ENCODE assay signal across 8 cellular contexts in genomic region chr19:14081797-14082674, GRCh38. TPM values are rescaled to one million over a fixed set of nuclear protein-coding genes. Genes with fewer than 3 reads are reported as not detected.
A peak's percentile ranks its signal among the peaks of the same experiment; 100 is the strongest.
DNase-seq lines count a peak whose midpoint lies in the region; ATAC-seq and TF ChIP-seq lines count a peak whose summit lies in the region.

No MANE protein-coding gene starts in this region.

- no peaks in the 10 kb centered on the region for H3K9me3 ChIP-seq in parathyroid adenoma (ENCODE audit: control insufficient read depth, low read length)

- DNase-seq in activated CD4-positive, alpha-beta T cell treated with anti-CD3 and anti-CD28 coated beads, Interleukin-2, amount 10 ng/mL, durations not matched to agents 24 days and 14 days: peak; percentile 78
- no peak for DNase-seq in fibroblast of pulmonary artery (ENCODE audit: low read depth)
- no peak for DNase-seq in HCEC 1CT

- peaks cover 19% of the 10 kb centered on the region for H3K4me1 Mint-ChIP-seq in activated CD4-positive, alpha-beta T cell treated with anti-CD3 and anti-CD28 coated beads, Interleukin-2, amount 10 ng/mL, durations not matched to agents 24 days and 14 days

- no peaks in the 10 kb centered on the region for H3K27me3 ChIP-seq in parathyroid adenoma (ENCODE audit: control insufficient read depth, insufficient read depth, low read length)

- peaks cover 6% of the 10 kb centered on the region for H3K79me2 ChIP-seq in parathyroid adenoma

- no peaks in the 10 kb centered on the region for H3K9me3 Mint-ChIP-seq in activated CD4-positive, alpha-beta T cell treated with anti-CD3 and anti-CD28 coated beads, Interleukin-2, amount 10 ng/mL, durations not matched to agents 24 days and 14 days

- H3K9ac ChIP-seq in parathyroid adenoma: peak overlapping the region; percentile 54

- TF ChIP-seq POLR2A in GM18505 (IDR thresholded peaks at IDR 0.05; ENCODE audit: borderline replicate concordance, extremely low read depth, insufficient read depth, insufficient read length): no peak

- peak overlapping the region; percentile 96 for H3K4me3 Mint-ChIP-seq in activated CD4-positive, alpha-beta T cell treated with anti-CD3 and anti-CD28 coated beads, Interleukin-2, amount 10 ng/mL, durations not matched to agents 24 days and 14 days

- peaks cover 9% of the 10 kb centered on the region for H3K36me3 Mint-ChIP-seq in activated CD4-positive, alpha-beta T cell treated with anti-CD3 and anti-CD28 coated beads, Interleukin-2, amount 10 ng/mL, durations not matched to agents 24 days and 14 days (ENCODE audit: low read depth)

- H3K36me3 ChIP-seq in parathyroid adenoma (ENCODE audit: control insufficient read depth, insufficient read depth, low read length): no peaks in the 10 kb centered on the region

- H3K4me2 ChIP-seq in parathyroid adenoma (ENCODE audit: low read length): peak overlapping the region; percentile 99

- no peaks in the 10 kb centered on the region for H3K27me3 Mint-ChIP-seq in activated CD4-positive, alpha-beta T cell treated with anti-CD3 and anti-CD28 coated beads, Interleukin-2, amount 10 ng/mL, durations not matched to agents 24 days and 14 days

- intact Hi-C loops in activated CD4-positive, alpha-beta T cell treated with anti-CD3 and anti-CD28 coated beads, Interleukin-2, amount 10 ng/mL, durations not matched to agents 24 days and 14 days (cut with micrococcal nuclease): loop anchor here (1.0 to 5.0 kb wide), 6 partner anchors 9 to 931 kb away; partner anchors contain the start of genes ASF1B, DCAF15, IER2 and RFX1

- H3K4me1 ChIP-seq in parathyroid adenoma: peaks cover 5% of the 10 kb centered on the region

- H3K27ac ChIP-seq in parathyroid adenoma: peak overlapping the region; percentile 86

- ATAC-seq in GM18505 (IDR thresholded peaks at IDR 0.05; ENCODE audit: unreplicated experiment): peak; percentile 12
- peak; percentile 11 for ATAC-seq in HG02970 (IDR thresholded peaks at IDR 0.05; ENCODE audit: low FRiP score, unreplicated experiment)
- ATAC-seq in GM21526 (IDR thresholded peaks at IDR 0.05; ENCODE audit: low FRiP score, unreplicated experiment): no peak
- no peak for ATAC-seq in HG02623 (IDR thresholded peaks at IDR 0.05; ENCODE audit: unreplicated experiment)

- TF ChIP-seq CTCF in fibroblast of pulmonary artery (IDR thresholded peaks at IDR 0.05; ENCODE audit: low read length, missing control alignments) (no peak), parathyroid adenoma (IDR thresholded peaks at IDR 0.05) (no peak)

- H3K4me3 ChIP-seq in fibroblast of pulmonary artery (replicated peaks; ENCODE audit: low read depth, low read length): peak overlapping the region; percentile 81
- peak overlapping the region; percentile 97 for H3K4me3 ChIP-seq in parathyroid adenoma (ENCODE audit: low read depth, low read length)

- H2AFZ ChIP-seq in parathyroid adenoma: peak overlapping the region; percentile 82

- H3K27ac Mint-ChIP-seq in activated CD4-positive, alpha-beta T cell treated with anti-CD3 and anti-CD28 coated beads, Interleukin-2, amount 10 ng/mL, durations not matched to agents 24 days and 14 days: peak overlapping the region; percentile 93

RNA-seq across cellular contexts. Expression of gene C19orf67, which starts 3.5 kb away (rescaled TPM):
- 0.54 and 0.58 TPM in 2 replicates for total RNA-seq in activated CD4-positive, alpha-beta T cell treated with anti-CD3 and anti-CD28 coated beads, Interleukin-2, amount 10 ng/mL, durations not matched to agents 24 days and 14 days

RNA-seq across cellular contexts. Expression of gene SAMD1, which starts 8.5 kb away (rescaled TPM):
- total RNA-seq in activated CD4-positive, alpha-beta T cell treated with anti-CD3 and anti-CD28 coated beads, Interleukin-2, amount 10 ng/mL, durations not matched to agents 24 days and 14 days: 147 and 152 TPM in 2 replicates

RNA-seq across cellular contexts. Expression of gene MISP3, which starts 9.4 kb away (rescaled TPM):
- total RNA-seq in activated CD4-positive, alpha-beta T cell treated with anti-CD3 and anti-CD28 coated beads, Interleukin-2, amount 10 ng/mL, durations not matched to agents 24 days and 14 days: 2.7 and 3.6 TPM in 2 replicates

RNA-seq across cellular contexts. Expression of gene PALM3, which starts 20.2 kb away (rescaled TPM):
- 0.28 TPM in 1 of 2 replicates, not detected in the other for total RNA-seq in activated CD4-positive, alpha-beta T cell treated with anti-CD3 and anti-CD28 coated beads, Interleukin-2, amount 10 ng/mL, durations not matched to agents 24 days and 14 days

RNA-seq across cellular contexts. Expression of gene PRKACA, which starts 35.5 kb away (rescaled TPM):
- total RNA-seq in activated CD4-positive, alpha-beta T cell treated with anti-CD3 and anti-CD28 coated beads, Interleukin-2, amount 10 ng/mL, durations not matched to agents 24 days and 14 days: 62.6 and 64.7 TPM in 2 replicates

Comparison
In these comparisons a context has a peak if more than half of its experiments do, and no peak if none do; other contexts are left out.
1. ATAC-seq: peak in GM18505 (single experiment) and HG02970 (single experiment); none in GM21526 (single experiment) and HG02623 (single experiment).